ENCODE assay signal across 19 cellular contexts in genomic region chr6:24376875-24377274, GRCh38. TPM values are rescaled to one million over a fixed set of nuclear protein-coding genes. Genes with fewer than 3 reads are reported as not detected.
"Had no signal": no experiment of that assay in that cellular context is flagged by ENCODE, and none has a peak within 500 bp of the region (broad histone marks: within the 10 kb centered on the region; RNA-seq: fewer than 3 reads in every experiment).

No MANE protein-coding gene starts in this region.

- H3K4me3 Mint-ChIP-seq: activated CD4-positive, alpha-beta memory T cell treated with anti-CD3 and anti-CD28 coated beads, Interleukin-2, amount 10 ng/mL, durations not matched to agents 7 days and 5 days; activated CD8-positive, alpha-beta memory T cell treated with anti-CD3 and anti-CD28 coated beads, Interleukin-2, amount 10 ng/mL, durations not matched to agents 7 days and 5 days; activated naive CD4-positive, alpha-beta T cell treated with anti-CD3 and anti-CD28 coated beads for 36 hours; activated T-helper 17 cell treated with anti-CD3 and anti-CD28 coated beads, Interleukin-2, amount 50 U/mL, for 72 hours had no signal

- H3K4me3 ChIP-seq: body of pancreas, lower lobe of right lung, tibial artery had no signal

- H3K36me3 ChIP-seq: lower lobe of right lung, tibial artery had no signal

- H3K4me1 Mint-ChIP-seq: activated T-helper 17 cell treated with anti-CD3 and anti-CD28 coated beads, Interleukin-2, amount 50 U/mL, for 72 hours had no signal

- H3K27ac ChIP-seq: body of pancreas, lower lobe of right lung, tibial artery had no signal

- H3K9me3 Mint-ChIP-seq: activated CD4-positive, alpha-beta memory T cell treated with anti-CD3 and anti-CD28 coated beads, Interleukin-2, amount 10 ng/mL, durations not matched to agents 7 days and 5 days; activated T-helper 17 cell treated with anti-CD3 and anti-CD28 coated beads, Interleukin-2, amount 50 U/mL, for 72 hours had no signal

- H3K9me3 ChIP-seq: body of pancreas, lower lobe of right lung, tibial artery had no signal

- H3K4me1 ChIP-seq: lower lobe of right lung, tibial artery had no signal

- H3K27ac Mint-ChIP-seq: activated CD4-positive, alpha-beta memory T cell treated with anti-CD3 and anti-CD28 coated beads, Interleukin-2, amount 10 ng/mL, durations not matched to agents 7 days and 5 days; activated CD8-positive, alpha-beta memory T cell treated with anti-CD3 and anti-CD28 coated beads, Interleukin-2, amount 10 ng/mL, durations not matched to agents 7 days and 5 days; activated naive CD4-positive, alpha-beta T cell treated with anti-CD3 and anti-CD28 coated beads for 36 hours; activated T-helper 17 cell treated with anti-CD3 and anti-CD28 coated beads, Interleukin-2, amount 50 U/mL, for 72 hours had no signal

- DNase-seq: activated CD4-positive, alpha-beta memory T cell treated with anti-CD3 and anti-CD28 coated beads, Interleukin-2, amount 10 ng/mL, durations not matched to agents 7 days and 5 days; activated CD4-positive, alpha-beta T cell treated with anti-CD3 and anti-CD28 coated beads for 48 hours; activated CD4-positive, CD25-positive, alpha-beta regulatory T cell; activated CD8-positive, alpha-beta memory T cell treated with anti-CD3 and anti-CD28 coated beads, Interleukin-2, amount 10 ng/mL, durations not matched to agents 7 days and 5 days; activated naive CD4-positive, alpha-beta T cell treated with anti-CD3 and anti-CD28 coated beads for 36 hours; body of pancreas; caudate nucleus; left cardiac atrium; lower lobe of right lung; midbrain; retina; stimulated activated CD4-positive, alpha-beta T cell treated with anti-CD3 and anti-CD28 coated beads, Interleukin-2, amount 100 ng/mL, for 24 hours; stimulated activated naive CD4-positive, alpha-beta T cell treated with Interleukin-2 at 50 U/mL for 16 hours; substantia nigra; T1000; tibial artery had no signal

- ATAC-seq: activated CD8-positive, alpha-beta memory T cell treated with anti-CD3 and anti-CD28 coated beads, Interleukin-2, amount 10 ng/mL, durations not matched to agents 7 days and 5 days; activated T-helper 17 cell treated with anti-CD3 and anti-CD28 coated beads, Interleukin-2, amount 50 U/mL, for 72 hours; body of pancreas; left cardiac atrium; lower lobe of right lung had no signal

- H3K36me3 Mint-ChIP-seq: activated CD8-positive, alpha-beta memory T cell treated with anti-CD3 and anti-CD28 coated beads, Interleukin-2, amount 10 ng/mL, durations not matched to agents 7 days and 5 days had no signal

- H3K27me3 ChIP-seq: body of pancreas, tibial artery had no signal

RNA-seq across cellular contexts. Expression of gene DCDC2, which starts 19.0 kb away (rescaled TPM):
- total RNA-seq: activated CD4-positive, alpha-beta memory T cell treated with anti-CD3 and anti-CD28 coated beads, Interleukin-2, amount 10 ng/mL, durations not matched to agents 7 days and 5 days; activated CD8-positive, alpha-beta memory T cell treated with anti-CD3 and anti-CD28 coated beads, Interleukin-2, amount 10 ng/mL, durations not matched to agents 7 days and 5 days; activated naive CD4-positive, alpha-beta T cell treated with anti-CD3 and anti-CD28 coated beads for 36 hours; posterior vena cava; T-helper 1 cell treated with Interleukin-12 subunit alpha and Interleukin-12 subunit beta and Interleukin-4 antibody, amounts not matched to agents 30 ng/mL and 1 ng/mL, for 36 hours had no signal
